In genomic region chr4:145503486-145504072, GRCh38 we compare ENCODE assay signal across 1 cellular context.
TF ChIP-seq lines count a peak whose summit lies in the region.

No MANE protein-coding gene starts in this region.

TF ChIP-seq in WTC11, 78 proteins besides CTCF, POLR2A, EP300 and RAD21:
- TF ChIP-seq E2F5 (CRISPR knock-in tag; IDR thresholded peaks at IDR 0.05) (no peak), GRHL2 (CRISPR knock-in tag; IDR thresholded peaks at IDR 0.05; ENCODE audit: insufficient replicate concordance, severe bottlenecking) (no peak), MAX (CRISPR knock-in tag; IDR thresholded peaks at IDR 0.05) (no peak), FOXK1 (CRISPR knock-in tag; IDR thresholded peaks at IDR 0.05) (no peak), CREB1 (CRISPR knock-in tag; IDR thresholded peaks at IDR 0.05) (no peak), EMX1 (CRISPR knock-in tag; IDR thresholded peaks at IDR 0.05) (no peak), MXD4 (CRISPR knock-in tag; IDR thresholded peaks at IDR 0.05; ENCODE audit: borderline replicate concordance) (no peak), ZNF121 (CRISPR knock-in tag; IDR thresholded peaks at IDR 0.05) (no peak), NFE2L1 (CRISPR knock-in tag; IDR thresholded peaks at IDR 0.05) (no peak)
